ENCODE assay signal across 19 cellular contexts in the genomic region with DNA sequence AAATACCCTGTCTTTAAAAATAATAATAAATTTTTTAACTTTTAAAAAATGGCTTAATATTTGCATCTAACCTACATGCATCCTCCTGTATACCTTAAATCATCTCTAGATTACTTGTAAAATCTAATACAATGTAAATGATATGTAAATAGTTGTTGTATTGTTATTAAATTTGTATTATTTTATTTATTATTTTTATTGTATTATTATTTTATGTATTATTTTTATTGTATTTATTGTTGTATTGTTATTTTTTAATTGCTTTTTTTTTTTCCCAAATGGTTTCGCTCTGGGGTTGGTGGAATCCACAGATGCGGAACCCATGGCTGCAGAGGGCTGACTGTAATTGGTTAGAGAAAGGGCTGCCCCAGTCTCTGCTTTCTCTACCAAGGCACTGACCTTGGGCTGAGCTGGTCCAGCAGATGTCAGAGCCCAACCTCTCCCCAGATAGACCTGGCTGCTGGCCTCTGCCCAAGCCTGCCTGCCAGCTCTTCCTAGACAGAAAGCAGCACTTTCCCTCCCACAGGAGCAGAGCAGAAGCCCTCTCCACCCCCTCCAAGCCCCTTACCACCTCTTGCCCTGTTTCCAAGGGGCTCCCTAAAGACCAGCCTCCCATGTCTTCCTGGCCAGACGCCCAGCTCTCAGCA.
DNase-seq lines count a peak whose midpoint lies in the region; ATAC-seq and TF ChIP-seq lines count a peak whose summit lies in the region.
"Had no signal": no experiment of that assay in that cellular context is flagged by ENCODE, and none has a peak within 500 bp of the region (broad histone marks: within the 10 kb centered on the region; RNA-seq: fewer than 3 reads in every experiment).

No MANE protein-coding gene starts in this region.

- H3K4me1 Mint-ChIP-seq in Calu3 (ENCODE audit: low read depth, unreplicated experiment): no peaks in the 10 kb centered on the region
- H3K4me1 Mint-ChIP-seq in activated CD4-positive, alpha-beta memory T cell treated with anti-CD3 and anti-CD28 coated beads, Interleukin-2, amount 10 ng/mL, durations not matched to agents 7 days and 5 days: no peaks in the 10 kb centered on the region

- H3K27me3 Mint-ChIP-seq in Calu3 (ENCODE audit: unreplicated experiment): peaks cover 61% of the 10 kb centered on the region
- peaks cover 6% of the 10 kb centered on the region for H3K27me3 Mint-ChIP-seq in activated CD4-positive, alpha-beta memory T cell treated with anti-CD3 and anti-CD28 coated beads, Interleukin-2, amount 10 ng/mL, durations not matched to agents 7 days and 5 days

- H3K9me3 Mint-ChIP-seq in Calu3 (ENCODE audit: low read depth, unreplicated experiment): peaks cover 11% of the 10 kb centered on the region
- peaks cover 19% of the 10 kb centered on the region for H3K9me3 Mint-ChIP-seq in activated CD4-positive, alpha-beta memory T cell treated with anti-CD3 and anti-CD28 coated beads, Interleukin-2, amount 10 ng/mL, durations not matched to agents 7 days and 5 days

- no peaks in the 10 kb centered on the region for H3K4me1 ChIP-seq in right atrium auricular region
- H3K4me1 ChIP-seq in adrenal gland (replicated peaks in 1 of 2): no peaks in the 10 kb centered on the region
- H3K4me1 ChIP-seq: SJCRH30 had no signal

- TF ChIP-seq CTCF in right atrium auricular region (IDR thresholded peaks at IDR 0.05) (no peak), adrenal gland (IDR thresholded peaks at IDR 0.05) (no peak), Calu3 (IDR thresholded peaks at IDR 0.05; ENCODE audit: unreplicated experiment) (no peak)

- CTCF ChIA-PET in Calu3 (lab: Charles Lee): no interaction called here
- CTCF ChIA-PET in activated CD4-positive, alpha-beta memory T cell treated with anti-CD3 and anti-CD28 coated beads, Interleukin-2, amount 10 ng/mL, durations not matched to agents 7 days and 5 days (lab: Charles Lee): no interaction called here

- DNase-seq in Right ventricle myocardium superior: peak; percentile 56
- DNase-seq in right atrium auricular region (ENCODE audit: low spot score): no peak
- peak; percentile 27 to 66 (median 42) for DNase-seq in adrenal gland
- DNase-seq in left ventricle myocardium superior: peak; percentile 73
- DNase-seq in Calu3: no peak
- DNase-seq in activated CD4-positive, alpha-beta memory T cell treated with anti-CD3 and anti-CD28 coated beads, Interleukin-2, amount 10 ng/mL, durations not matched to agents 7 days and 5 days: no peak
- DNase-seq in NCI-H146 treated with DMSO at 0.1 percent for 48 hours (lab: John Stamatoyannopoulos, UW; ENCODE audit: unreplicated experiment): no peak
- DNase-seq: C1 segment of cervical spinal cord, H7, NCI-H1092, NCI-H146, NCI-H2081 treated with DMSO at 0.1 percent for 48 hours, NCI-H226, NCI-H524 treated with DMSO at 0.1 percent for 48 hours, OCI-M1, RPMI8226, SJCRH30 had no signal

- no peak overlapping the region for H3K27ac Mint-ChIP-seq in Calu3 (ENCODE audit: unreplicated experiment)
- H3K27ac Mint-ChIP-seq in activated CD4-positive, alpha-beta memory T cell treated with anti-CD3 and anti-CD28 coated beads, Interleukin-2, amount 10 ng/mL, durations not matched to agents 7 days and 5 days: no peak overlapping the region

- no peaks in the 10 kb centered on the region for H3K9me3 ChIP-seq in right atrium auricular region
- peaks cover 0 to under 1% (median 0%) of the 10 kb centered on the region in 3 donors for H3K9me3 ChIP-seq in adrenal gland (replicated peaks in 1 of 3)
- H3K9me3 ChIP-seq: SJCRH30 had no signal

- H3K4me3 Mint-ChIP-seq in Calu3 (ENCODE audit: low read depth, unreplicated experiment): no peak overlapping the region
- no peak overlapping the region for H3K4me3 Mint-ChIP-seq in activated CD4-positive, alpha-beta memory T cell treated with anti-CD3 and anti-CD28 coated beads, Interleukin-2, amount 10 ng/mL, durations not matched to agents 7 days and 5 days

- no peaks in the 10 kb centered on the region for H3K36me3 Mint-ChIP-seq in Calu3 (ENCODE audit: insufficient read depth, unreplicated experiment)
- no peaks in the 10 kb centered on the region for H3K36me3 Mint-ChIP-seq in activated CD4-positive, alpha-beta memory T cell treated with anti-CD3 and anti-CD28 coated beads, Interleukin-2, amount 10 ng/mL, durations not matched to agents 7 days and 5 days (ENCODE audit: low read depth)

- POLR2A ChIA-PET in activated CD4-positive, alpha-beta memory T cell treated with anti-CD3 and anti-CD28 coated beads, Interleukin-2, amount 10 ng/mL, durations not matched to agents 7 days and 5 days (lab: Charles Lee): no interaction called here

- 47 to 63% (median 53%) methylated on average over 3 of the region's 3 CpGs for WGBS in adrenal gland, 4 donors

- H3K4me3 ChIP-seq in right atrium auricular region (no peak overlapping the region), adrenal gland (no peak overlapping the region)
- H3K4me3 ChIP-seq: SJCRH30 had no signal

- H3K36me3 ChIP-seq in right atrium auricular region (no peaks in the 10 kb centered on the region), adrenal gland (replicated peaks in 1 of 2) (no peaks in the 10 kb centered on the region)
- H3K36me3 ChIP-seq: SJCRH30 had no signal

- no TSS peak for BruUV-seq in Calu3 (replicated peaks; lab: Mats Ljungman, UMichigan)

- H3K27ac ChIP-seq in right atrium auricular region: no peak overlapping the region
- H3K27ac ChIP-seq in adrenal gland: no peak overlapping the region
- H3K27ac ChIP-seq: KMS-11, SJCRH30 had no signal

- H3K27me3 ChIP-seq in right atrium auricular region (no peaks in the 10 kb centered on the region), adrenal gland (no peaks in the 10 kb centered on the region)
- H3K27me3 ChIP-seq: SJCRH30 had no signal

- intact Hi-C loops in Right ventricle myocardium superior (cut with DNase I) (no loop called here), adrenal gland (cut with DNase I) (no loop called here), left ventricle myocardium superior (cut with micrococcal nuclease) (no loop called here), Calu3 (cut with micrococcal nuclease; ENCODE audit: unreplicated experiment) (no loop called here)

- peak; percentile 66 for ATAC-seq in Right ventricle myocardium superior (ENCODE audit: poor library complexity)
- peak; percentile 92 for ATAC-seq in left ventricle myocardium superior
- no peak for ATAC-seq in HG03175 (IDR thresholded peaks at IDR 0.05; ENCODE audit: unreplicated experiment)

- no peak for TF ChIP-seq POLR2A in adrenal gland (IDR thresholded peaks at IDR 0.05)

Comparison
In these comparisons a context has a peak if more than half of its experiments do, and no peak if none do; other contexts are left out.
1. DNase-seq: peak in Right ventricle myocardium superior (single experiment), adrenal gland (7 of 7) and left ventricle myocardium superior (single experiment); none in right atrium auricular region (single experiment), Calu3 (single experiment), activated CD4-positive, alpha-beta memory T cell treated with anti-CD3 and anti-CD28 coated beads, Interleukin-2, amount 10 ng/mL, durations not matched to agents 7 days and 5 days (single experiment) and NCI-H146 treated with DMSO at 0.1 percent for 48 hours (single experiment).